Comparison of ENCODE assay signal across 16 cellular contexts in the genomic region with DNA sequence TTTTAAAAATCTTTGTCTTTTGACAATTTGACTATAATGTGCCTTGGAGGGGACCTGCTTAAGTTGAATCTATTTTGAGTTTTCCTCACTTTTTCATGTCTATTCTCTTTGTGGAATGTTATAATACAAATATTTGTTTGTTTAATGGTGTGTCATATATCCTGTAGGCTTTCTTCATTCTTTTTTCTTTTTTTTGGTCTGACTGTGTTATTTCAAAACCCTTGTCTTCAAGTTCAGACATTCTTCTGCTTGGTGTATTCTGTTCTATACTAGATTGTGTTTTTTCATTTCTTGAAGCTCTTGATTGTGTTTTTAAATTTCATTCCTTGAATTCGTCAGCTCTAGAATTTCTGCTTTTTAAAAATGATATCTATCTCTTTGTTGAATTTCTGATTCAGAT.
A peak's percentile ranks its signal among the peaks of the same experiment; 100 is the strongest.
DNase-seq lines count a peak whose midpoint lies in the region; ATAC-seq, FAIRE-seq and TF ChIP-seq lines count a peak whose summit lies in the region.
"Had no signal": no experiment of that assay in that cellular context is flagged by ENCODE, and none has a peak within 500 bp of the region (broad histone marks: within the 10 kb centered on the region; RNA-seq: fewer than 3 reads in every experiment).

No MANE protein-coding gene starts in this region.

- no peak overlapping the region for H2AFZ ChIP-seq in PC-3 (ENCODE audit: low read length)
- H2AFZ ChIP-seq in osteoblast (ENCODE audit: low read length): no peak overlapping the region

- H3K27ac ChIP-seq in PC-3 (ENCODE audit: low read length) (no peak overlapping the region), osteoblast (ENCODE audit: low read depth, low read length) (no peak overlapping the region)
- H3K27ac ChIP-seq: BLaER1 had no signal

- H3K4me3 ChIP-seq in PC-3 (ENCODE audit: low read length): no peak overlapping the region
- no peak overlapping the region for H3K4me3 ChIP-seq in bronchial epithelial cell (ENCODE audit: low read depth, low read length)
- no peak overlapping the region for H3K4me3 ChIP-seq in osteoblast (ENCODE audit: insufficient read depth, low read length)
- H3K4me3 ChIP-seq: BLaER1, GM12878 had no signal

- intact Hi-C loops in PC-3 (cut with micrococcal nuclease): no loop called here

- POLR2A ChIA-PET in PC-3 (lab: Charles Lee; ENCODE audit: unreplicated experiment): no interaction called here

- CTCF ChIA-PET in PC-3 (lab: Charles Lee): no interaction called here

- H3K4me1 ChIP-seq in PC-3 (ENCODE audit: insufficient read depth, low read length): 0 out of 2 replicates have a peak, but pooled peaks cover 4% of the 10 kb centered on the region
- no peaks in the 10 kb centered on the region for H3K4me1 ChIP-seq in osteoblast (ENCODE audit: insufficient read depth, low read length)

- no peaks in the 10 kb centered on the region for H3K27me3 ChIP-seq in PC-3 (ENCODE audit: low read length)
- H3K27me3 ChIP-seq in bronchial epithelial cell (ENCODE audit: control insufficient read depth, insufficient read depth, low read length): no peaks in the 10 kb centered on the region
- H3K27me3 ChIP-seq in osteoblast (ENCODE audit: insufficient read depth, low read length): no peaks in the 10 kb centered on the region
- H3K27me3 ChIP-seq: BE2C, BLaER1 had no signal

- no peaks in the 10 kb centered on the region for H3K9me2 ChIP-seq in PC-3 (replicated peaks; ENCODE audit: low read length)

- H3K79me2 ChIP-seq in PC-3 (ENCODE audit: low read length) (no peaks in the 10 kb centered on the region), osteoblast (ENCODE audit: insufficient read depth, low read length) (no peaks in the 10 kb centered on the region)

- no peak overlapping the region for H3K9ac ChIP-seq in PC-3 (ENCODE audit: low read length)
- H3K9ac ChIP-seq: BLaER1 had no signal

- H3K9me3 ChIP-seq in PC-3 (ENCODE audit: low read length): no peaks in the 10 kb centered on the region
- H3K9me3 ChIP-seq in osteoblast (ENCODE audit: low read depth, low read length): no peaks in the 10 kb centered on the region
- H3K9me3 ChIP-seq: BE2C, BLaER1 had no signal

- no peak for FAIRE-seq in bronchial epithelial cell (lab: Jason Lieb, UNC)

- H4K20me1 ChIP-seq in PC-3 (ENCODE audit: low read length): no peaks in the 10 kb centered on the region
- no peaks in the 10 kb centered on the region for H4K20me1 ChIP-seq in osteoblast (ENCODE audit: insufficient read depth, low read length)
- H4K20me1 ChIP-seq: BLaER1 had no signal

- H3K36me3 ChIP-seq in PC-3 (ENCODE audit: low read depth, low read length) (no peaks in the 10 kb centered on the region), bronchial epithelial cell (ENCODE audit: control insufficient read depth, insufficient read depth, low read length) (no peaks in the 10 kb centered on the region), osteoblast (ENCODE audit: insufficient read depth, low read length) (no peaks in the 10 kb centered on the region)
- H3K36me3 ChIP-seq: BE2C, BLaER1 had no signal

- BruUV-seq in PC-3 (replicated peaks; lab: Mats Ljungman, UMichigan): no TSS peak

- ATAC-seq in PC-3 (no peak), HG02852 (IDR thresholded peaks at IDR 0.05; ENCODE audit: unreplicated experiment) (no peak)

- TF ChIP-seq CTCF in PC-3 (conservative IDR thresholded peaks at IDR 0.05; ENCODE audit: low read depth, low read length): no peak
- no peak for TF ChIP-seq CTCF in bronchial epithelial cell (IDR thresholded peaks at IDR 0.05; ENCODE audit: insufficient read depth, low read length, severe bottlenecking)
- TF ChIP-seq CTCF in osteoblast (IDR thresholded peaks at IDR 0.05; ENCODE audit: extremely low read depth, low read depth, low read length): no peak

- H3K4me2 ChIP-seq in PC-3 (ENCODE audit: low read length): no peak overlapping the region
- H3K4me2 ChIP-seq in osteoblast (ENCODE audit: insufficient read depth, low read length): no peak overlapping the region
- H3K4me2 ChIP-seq: BLaER1 had no signal

- DNase-seq in PC-3: peak; percentile 6
- DNase-seq in bronchial epithelial cell (ENCODE audit: low read depth): peak; percentile 64
- DNase-seq in osteoblast (ENCODE audit: insufficient read length, low spot score, missing footprints): peak; percentile 54
- no peak for DNase-seq in T-helper 1 cell
- no peak for DNase-seq in NCI-H69 (lab: John Stamatoyannopoulos, UW)
- DNase-seq: 8988T; C1 segment of cervical spinal cord; CD4-positive, CD25-positive, alpha-beta regulatory T cell; CD8-positive, alpha-beta memory T cell; DMS153; DMS79 treated with DMSO at 0.1 percent for 48 hours; GDM1 had no signal

- no peaks in the 10 kb centered on the region for H3F3A ChIP-seq in PC-3 (ENCODE audit: low read length, unreplicated experiment)

Comparison
In these comparisons a context has a peak if more than half of its experiments do, and no peak if none do; other contexts are left out.
1. DNase-seq: peak in PC-3 (single experiment), bronchial epithelial cell (single experiment) and osteoblast (single experiment); none in T-helper 1 cell (0 of 5) and NCI-H69 (single experiment).